ENCODE assay signal across 1 cellular context in genomic region chr5:107451028-107451427, GRCh38.
TF ChIP-seq lines count a peak whose summit lies in the region.

No MANE protein-coding gene starts in this region.

TF ChIP-seq in HEK293, 187 proteins besides CTCF, POLR2A, EP300 and RAD21 (continued from another document):
- no peak for TF ChIP-seq PATZ1 (tag by site-specific recombination; IDR thresholded peaks at IDR 0.05)
- TF ChIP-seq ZNF776 (tag by site-specific recombination; IDR thresholded peaks at IDR 0.05; ENCODE audit: borderline replicate concordance) = no peak
- no peak for TF ChIP-seq ZNF140 (tag by site-specific recombination; IDR thresholded peaks at IDR 0.05)
- TF ChIP-seq ZNF23 (tag by site-specific recombination; IDR thresholded peaks at IDR 0.05; ENCODE audit: borderline replicate concordance) = no peak
- no peak for TF ChIP-seq ZNF335 (tag by site-specific recombination; conservative IDR thresholded peaks at IDR 0.05)
- TF ChIP-seq ATF2 (tag by site-specific recombination; IDR thresholded peaks at IDR 0.05; ENCODE audit: low read depth) = 0 out of 2 replicates have a peak, but pooled peaks have one; percentile 20
- TF ChIP-seq ZIC2 (tag by site-specific recombination; IDR thresholded peaks at IDR 0.05) = peak; percentile 69
- TF ChIP-seq GLIS2 (tag by site-specific recombination; IDR thresholded peaks at IDR 0.05) = no peak
- TF ChIP-seq WT1 (tag by site-specific recombination; IDR thresholded peaks at IDR 0.05) = no peak
- peak; percentile 99 for TF ChIP-seq OSR2 (tag by site-specific recombination; IDR thresholded peaks at IDR 0.05)
- TF ChIP-seq ZNF169 (tag by site-specific recombination; IDR thresholded peaks at IDR 0.05) = no peak
- TF ChIP-seq ZNF704 (tag by site-specific recombination; IDR thresholded peaks at IDR 0.05) = no peak
- TF ChIP-seq PRDM10 (tag by site-specific recombination; IDR thresholded peaks at IDR 0.05) = no peak
- peak; percentile 50; the same call in 1 of the 2 replicates for TF ChIP-seq ZNF843 (tag by site-specific recombination; IDR thresholded peaks at IDR 0.05)
- no peak for TF ChIP-seq ZNF560 (tag by site-specific recombination; IDR thresholded peaks at IDR 0.05; ENCODE audit: borderline replicate concordance)
- TF ChIP-seq SP7 (tag by site-specific recombination; IDR thresholded peaks at IDR 0.05) = peak; percentile 91
- TF ChIP-seq REPIN1 (tag by site-specific recombination; IDR thresholded peaks at IDR 0.05; ENCODE audit: low read depth) = no peak
- no peak for TF ChIP-seq ZNF423 (tag by site-specific recombination; IDR thresholded peaks at IDR 0.05)
TF ChIP-seq in HEK293: peak in this region for 14.
